ENCODE assay signal across 1 cellular context in the genomic region with DNA sequence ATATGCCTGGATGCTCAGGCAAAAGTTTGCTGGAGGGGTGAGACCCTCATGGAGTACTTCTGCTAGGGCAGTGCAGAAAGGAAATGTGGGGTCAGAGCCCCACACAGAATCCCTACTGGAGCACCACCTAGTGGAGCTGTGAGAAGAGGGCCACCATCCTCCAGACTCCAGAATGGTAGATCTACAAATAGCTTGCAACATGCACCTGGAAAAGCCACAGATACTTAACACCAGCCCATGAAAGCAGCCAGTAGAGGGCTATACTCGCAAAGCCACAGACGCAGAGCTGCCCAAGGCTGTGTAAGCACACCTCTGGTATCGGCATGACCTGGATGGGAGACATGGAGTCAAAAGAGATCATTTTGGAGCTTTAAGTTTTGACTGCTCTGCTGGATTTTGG.
TF ChIP-seq lines count a peak whose summit lies in the region.

No MANE protein-coding gene starts in this region.

TF ChIP-seq in H1, 55 proteins besides CTCF, POLR2A, EP300 and RAD21:
- TF ChIP-seq CEBPB (IDR thresholded peaks at IDR 0.05; ENCODE audit: low read depth, low read length) (no peak), TBP (IDR thresholded peaks at IDR 0.05; ENCODE audit: low read depth, low read length) (no peak)
